In genomic region chr10:97140284-97140846, GRCh38 we compare ENCODE assay signal across 1 cellular context.
TF ChIP-seq lines count a peak whose summit lies in the region.

No MANE protein-coding gene starts in this region.

TF ChIP-seq in HepG2, 621 proteins besides CTCF, POLR2A, EP300 and RAD21 (continued from another document and continues in another):
- TF ChIP-seq ZNF281 (CRISPR knock-in tag; IDR thresholded peaks at IDR 0.05; ENCODE audit: borderline replicate concordance) (no peak; the same call in 1 of the 2 replicates), ZNF33A (CRISPR knock-in tag; IDR thresholded peaks at IDR 0.05; ENCODE audit: borderline replicate concordance) (no peak), SMYD3 (CRISPR knock-in tag; IDR thresholded peaks at IDR 0.05) (no peak), CENPX (CRISPR knock-in tag; IDR thresholded peaks at IDR 0.05) (no peak), NONO (IDR thresholded peaks at IDR 0.05) (no peak), NONO (CRISPR knock-in tag; conservative IDR thresholded peaks at IDR 0.05) (peak; percentile 98), ZNF547 (CRISPR knock-in tag; IDR thresholded peaks at IDR 0.05) (no peak), CCAR2 (optimal IDR thresholded peaks at IDR 0.05; ENCODE audit: low read depth, low read length) (no peak), NAIF1 (CRISPR knock-in tag; IDR thresholded peaks at IDR 0.05; ENCODE audit: borderline replicate concordance) (no peak), SATB2 (CRISPR knock-in tag; IDR thresholded peaks at IDR 0.05) (no peak), GATAD2A (CRISPR knock-in tag; IDR thresholded peaks at IDR 0.05) (peak; percentile 99), ZNF740 (CRISPR knock-in tag; IDR thresholded peaks at IDR 0.05) (0 out of 2 replicates have a peak, but pooled peaks have one; percentile 32), ZFP36 (IDR thresholded peaks at IDR 0.05; ENCODE audit: borderline replicate concordance, low read depth, low read length, partially characterized antibody) (no peak), ZNF572 (CRISPR knock-in tag; IDR thresholded peaks at IDR 0.05) (no peak), KDM6A (CRISPR knock-in tag; IDR thresholded peaks at IDR 0.05; ENCODE audit: low read depth) (peak; percentile 97), NCOR1 (IDR thresholded peaks at IDR 0.05; ENCODE audit: borderline replicate concordance, low read length) (peak; percentile 66; the same call in 1 of the 2 replicates), ZNF274 (CRISPR knock-in tag; IDR thresholded peaks at IDR 0.05) (no peak), TBX2 (CRISPR knock-in tag; IDR thresholded peaks at IDR 0.05; ENCODE audit: borderline replicate concordance) (peak; percentile 96), SP1 (IDR thresholded peaks at IDR 0.05) (no peak), SP1 (CRISPR knock-in tag; IDR thresholded peaks at IDR 0.05) (no peak), YEATS4 (CRISPR knock-in tag; IDR thresholded peaks at IDR 0.05; ENCODE audit: borderline replicate concordance) (peak; percentile 54; the same call in 1 of the 2 replicates), ZNF564 (CRISPR knock-in tag; IDR thresholded peaks at IDR 0.05) (no peak), PHF8 (CRISPR knock-in tag; IDR thresholded peaks at IDR 0.05) (no peak), NFKBIZ (CRISPR knock-in tag; IDR thresholded peaks at IDR 0.05) (peak; percentile 60; the same call in 1 of the 2 replicates), HOXA7 (CRISPR knock-in tag; IDR thresholded peaks at IDR 0.05) (no peak), RBM39 (IDR thresholded peaks at IDR 0.05; ENCODE audit: low read depth, low read length, poor library complexity, severe bottlenecking) (peak; percentile 20), ATAD3A (CRISPR knock-in tag; IDR thresholded peaks at IDR 0.05) (no peak), ARHGAP35 (CRISPR knock-in tag; IDR thresholded peaks at IDR 0.05; ENCODE audit: borderline replicate concordance) (no peak), ZNF343 (CRISPR knock-in tag; IDR thresholded peaks at IDR 0.05) (no peak), SMARCE1 (IDR thresholded peaks at IDR 0.05; ENCODE audit: borderline replicate concordance) (no peak), ATF2 (CRISPR knock-in tag; IDR thresholded peaks at IDR 0.05) (peak; percentile 61; the same call in 1 of the 2 replicates), ZNF7 (CRISPR knock-in tag; IDR thresholded peaks at IDR 0.05) (no peak), PREB (CRISPR knock-in tag; IDR thresholded peaks at IDR 0.05) (no peak), GZF1 (CRISPR knock-in tag; IDR thresholded peaks at IDR 0.05) (no peak), KAT8 (CRISPR knock-in tag; IDR thresholded peaks at IDR 0.05) (peak; percentile 59), FOXA1 (IDR thresholded peaks at IDR 0.05) (no peak), FOXA1 (CRISPR knock-in tag; IDR thresholded peaks at IDR 0.05) (peak; percentile 92), HOXA3 (CRISPR knock-in tag; IDR thresholded peaks at IDR 0.05) (peak; percentile 84), ZNF589 (CRISPR knock-in tag; conservative IDR thresholded peaks at IDR 0.05) (peak; percentile 90)
- TF ChIP-seq, protein P1, sequence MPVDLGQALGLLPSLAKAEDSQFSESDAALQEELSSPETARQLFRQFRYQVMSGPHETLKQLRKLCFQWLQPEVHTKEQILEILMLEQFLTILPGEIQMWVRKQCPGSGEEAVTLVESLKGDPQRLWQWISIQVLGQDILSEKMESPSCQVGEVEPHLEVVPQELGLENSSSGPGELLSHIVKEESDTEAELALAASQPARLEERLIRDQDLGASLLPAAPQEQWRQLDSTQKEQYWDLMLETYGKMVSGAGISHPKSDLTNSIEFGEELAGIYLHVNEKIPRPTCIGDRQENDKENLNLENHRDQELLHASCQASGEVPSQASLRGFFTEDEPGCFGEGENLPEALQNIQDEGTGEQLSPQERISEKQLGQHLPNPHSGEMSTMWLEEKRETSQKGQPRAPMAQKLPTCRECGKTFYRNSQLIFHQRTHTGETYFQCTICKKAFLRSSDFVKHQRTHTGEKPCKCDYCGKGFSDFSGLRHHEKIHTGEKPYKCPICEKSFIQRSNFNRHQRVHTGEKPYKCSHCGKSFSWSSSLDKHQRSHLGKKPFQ (CRISPR knock-in tag; IDR thresholded peaks at IDR 0.05; ENCODE audit: insufficient replicate concordance), result no peak
- TF ChIP-seq, protein P2, sequence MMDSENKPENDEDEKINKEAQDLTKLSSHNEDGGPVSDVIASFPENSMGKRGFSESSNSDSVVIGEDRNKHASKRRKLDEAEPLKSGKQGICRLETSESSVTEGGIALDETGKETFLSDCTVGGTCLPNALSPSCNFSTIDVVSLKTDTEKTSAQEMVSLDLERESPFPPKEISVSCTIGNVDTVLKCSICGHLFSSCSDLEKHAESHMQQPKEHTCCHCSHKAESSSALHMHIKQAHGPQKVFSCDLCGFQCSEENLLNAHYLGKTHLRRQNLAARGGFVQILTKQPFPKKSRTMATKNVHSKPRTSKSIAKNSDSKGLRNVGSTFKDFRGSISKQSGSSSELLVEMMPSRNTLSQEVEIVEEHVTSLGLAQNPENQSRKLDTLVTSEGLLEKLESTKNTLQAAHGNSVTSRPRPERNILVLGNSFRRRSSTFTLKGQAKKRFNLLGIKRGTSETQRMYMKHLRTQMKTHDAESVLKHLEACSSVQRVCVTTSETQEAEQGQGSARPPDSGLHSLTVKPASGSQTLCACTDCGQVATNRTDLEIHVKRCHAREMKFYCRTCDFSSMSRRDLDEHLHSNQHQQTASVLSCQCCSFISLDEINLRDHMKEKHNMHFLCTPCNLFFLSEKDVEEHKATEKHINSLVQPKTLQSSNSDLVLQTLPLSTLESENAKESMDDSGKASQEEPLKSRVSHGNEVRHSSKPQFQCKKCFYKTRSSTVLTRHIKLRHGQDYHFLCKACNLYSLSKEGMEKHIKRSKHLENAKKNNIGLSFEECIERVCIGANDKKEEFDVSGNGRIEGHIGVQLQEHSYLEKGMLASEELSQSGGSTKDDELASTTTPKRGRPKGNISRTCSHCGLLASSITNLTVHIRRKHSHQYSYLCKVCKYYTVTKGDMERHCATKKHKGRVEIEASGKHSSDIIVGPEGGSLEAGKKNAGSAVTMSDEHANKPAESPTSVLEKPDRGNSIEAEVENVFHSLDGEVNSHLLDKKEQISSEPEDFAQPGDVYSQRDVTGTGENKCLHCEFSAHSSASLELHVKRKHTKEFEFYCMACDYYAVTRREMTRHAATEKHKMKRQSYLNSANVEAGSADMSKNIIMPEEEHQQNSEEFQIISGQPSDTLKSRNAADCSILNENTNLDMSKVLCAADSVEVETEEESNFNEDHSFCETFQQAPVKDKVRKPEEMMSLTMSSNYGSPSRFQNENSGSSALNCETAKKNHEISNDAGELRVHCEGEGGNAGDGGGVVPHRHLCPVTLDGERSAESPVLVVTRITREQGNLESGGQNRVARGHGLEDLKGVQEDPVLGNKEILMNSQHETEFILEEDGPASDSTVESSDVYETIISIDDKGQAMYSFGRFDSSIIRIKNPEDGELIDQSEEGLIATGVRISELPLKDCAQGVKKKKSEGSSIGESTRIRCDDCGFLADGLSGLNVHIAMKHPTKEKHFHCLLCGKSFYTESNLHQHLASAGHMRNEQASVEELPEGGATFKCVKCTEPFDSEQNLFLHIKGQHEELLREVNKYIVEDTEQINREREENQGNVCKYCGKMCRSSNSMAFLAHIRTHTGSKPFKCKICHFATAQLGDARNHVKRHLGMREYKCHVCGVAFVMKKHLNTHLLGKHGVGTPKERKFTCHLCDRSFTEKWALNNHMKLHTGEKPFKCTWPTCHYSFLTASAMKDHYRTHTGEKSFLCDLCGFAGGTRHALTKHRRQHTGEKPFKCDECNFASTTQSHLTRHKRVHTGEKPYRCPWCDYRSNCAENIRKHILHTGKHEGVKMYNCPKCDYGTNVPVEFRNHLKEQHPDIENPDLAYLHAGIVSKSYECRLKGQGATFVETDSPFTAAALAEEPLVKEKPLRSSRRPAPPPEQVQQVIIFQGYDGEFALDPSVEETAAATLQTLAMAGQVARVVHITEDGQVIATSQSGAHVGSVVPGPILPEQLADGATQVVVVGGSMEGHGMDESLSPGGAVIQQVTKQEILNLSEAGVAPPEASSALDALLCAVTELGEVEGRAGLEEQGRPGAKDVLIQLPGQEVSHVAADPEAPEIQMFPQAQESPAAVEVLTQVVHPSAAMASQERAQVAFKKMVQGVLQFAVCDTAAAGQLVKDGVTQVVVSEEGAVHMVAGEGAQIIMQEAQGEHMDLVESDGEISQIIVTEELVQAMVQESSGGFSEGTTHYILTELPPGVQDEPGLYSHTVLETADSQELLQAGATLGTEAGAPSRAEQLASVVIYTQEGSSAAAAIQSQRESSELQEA (CRISPR knock-in tag; IDR thresholded peaks at IDR 0.05; ENCODE audit: not compliant biosample characterization), result no peak
- TF ChIP-seq, protein P3, sequence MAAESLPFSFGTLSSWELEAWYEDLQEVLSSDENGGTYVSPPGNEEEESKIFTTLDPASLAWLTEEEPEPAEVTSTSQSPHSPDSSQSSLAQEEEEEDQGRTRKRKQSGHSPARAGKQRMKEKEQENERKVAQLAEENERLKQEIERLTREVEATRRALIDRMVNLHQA (CRISPR knock-in tag; IDR thresholded peaks at IDR 0.05), result no peak
- TF ChIP-seq, protein P4, sequence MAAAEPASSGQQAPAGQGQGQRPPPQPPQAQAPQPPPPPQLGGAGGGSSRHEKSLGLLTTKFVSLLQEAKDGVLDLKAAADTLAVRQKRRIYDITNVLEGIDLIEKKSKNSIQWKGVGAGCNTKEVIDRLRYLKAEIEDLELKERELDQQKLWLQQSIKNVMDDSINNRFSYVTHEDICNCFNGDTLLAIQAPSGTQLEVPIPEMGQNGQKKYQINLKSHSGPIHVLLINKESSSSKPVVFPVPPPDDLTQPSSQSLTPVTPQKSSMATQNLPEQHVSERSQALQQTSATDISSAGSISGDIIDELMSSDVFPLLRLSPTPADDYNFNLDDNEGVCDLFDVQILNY (CRISPR knock-in tag; conservative IDR thresholded peaks at IDR 0.05), result no peak
- TF ChIP-seq, protein P5, sequence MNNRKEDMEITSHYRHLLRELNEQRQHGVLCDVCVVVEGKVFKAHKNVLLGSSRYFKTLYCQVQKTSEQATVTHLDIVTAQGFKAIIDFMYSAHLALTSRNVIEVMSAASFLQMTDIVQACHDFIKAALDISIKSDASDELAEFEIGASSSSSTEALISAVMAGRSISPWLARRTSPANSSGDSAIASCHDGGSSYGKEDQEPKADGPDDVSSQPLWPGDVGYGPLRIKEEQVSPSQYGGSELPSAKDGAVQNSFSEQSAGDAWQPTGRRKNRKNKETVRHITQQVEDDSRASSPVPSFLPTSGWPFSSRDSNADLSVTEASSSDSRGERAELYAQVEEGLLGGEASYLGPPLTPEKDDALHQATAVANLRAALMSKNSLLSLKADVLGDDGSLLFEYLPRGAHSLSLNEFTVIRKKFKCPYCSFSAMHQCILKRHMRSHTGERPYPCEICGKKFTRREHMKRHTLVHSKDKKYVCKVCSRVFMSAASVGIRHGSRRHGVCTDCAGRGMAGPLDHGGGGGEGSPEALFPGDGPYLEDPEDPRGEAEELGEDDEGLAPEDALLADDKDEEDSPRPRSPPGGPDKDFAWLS (CRISPR knock-in tag; IDR thresholded peaks at IDR 0.05; ENCODE audit: borderline replicate concordance), result peak; percentile 98; the same call in 1 of the 2 replicates
